In genomic region chr5:179595916-179596315, GRCh38 we compare ENCODE assay signal across 13 cellular contexts. TPM values are rescaled to one million over a fixed set of nuclear protein-coding genes. Genes with fewer than 3 reads are reported as not detected.
DNase-seq lines count a peak whose midpoint lies in the region; ATAC-seq and TF ChIP-seq lines count a peak whose summit lies in the region.
"Had no signal": no experiment of that assay in that cellular context is flagged by ENCODE, and none has a peak within 500 bp of the region (broad histone marks: within the 10 kb centered on the region; RNA-seq: fewer than 3 reads in every experiment).

No MANE protein-coding gene starts in this region.

- no peaks in the 10 kb centered on the region for H3K9me3 ChIP-seq in right lobe of liver
- H3K9me3 ChIP-seq: BE2C had no signal

- H3K27ac ChIP-seq in right lobe of liver = no peak overlapping the region
- H3K27ac ChIP-seq: GM23248 had no signal

- intact Hi-C loops in right lobe of liver (cut with DNase I) = no loop called here

- H3K36me3 ChIP-seq in right lobe of liver = peaks cover 0 to 73% (median 37%) of the 10 kb centered on the region in 4 donors

- 71% methylated on average over 6 of the region's 6 CpGs for WGBS in right lobe of liver (ENCODE audit: insufficient coverage, low coverage, low lambda C conversion rate, missing lambda C conversion rate)

- no peak for TF ChIP-seq CTCF in right lobe of liver (IDR thresholded peaks at IDR 0.05)

- no peaks in the 10 kb centered on the region for H3K27me3 ChIP-seq in right lobe of liver
- H3K27me3 ChIP-seq: BE2C had no signal

- peak; percentile 79 for DNase-seq in HCEC 1CT
- DNase-seq in amniotic epithelial cell (ENCODE audit: low read depth) = peak; percentile 64
- peak; percentile 65 for DNase-seq in fibroblast of gingiva (ENCODE audit: low read depth)
- DNase-seq in non-pigmented ciliary epithelial cell (ENCODE audit: low read depth) = peak; percentile 45
- DNase-seq in NOMO-1 treated with dmso at 0.1 percent for 144 hours (lab: John Stamatoyannopoulos, UW; ENCODE audit: unreplicated experiment) = no peak
- DNase-seq in right lobe of liver = no peak
- DNase-seq: BE2C; Calu3; CD4-positive, alpha-beta memory T cell; GM23248; NCI-H2029; NCI-H748 treated with DMSO at 0.1 percent for 48 hours had no signal

- TF ChIP-seq POLR2A in right lobe of liver (IDR thresholded peaks at IDR 0.05) = no peak

- H3K4me3 ChIP-seq in right lobe of liver = no peak overlapping the region
- H3K4me3 ChIP-seq: GM23248 had no signal

- H3K4me1 ChIP-seq in right lobe of liver = no peaks in the 10 kb centered on the region
- H3K4me1 ChIP-seq: BE2C had no signal

- ATAC-seq in GM19455 (IDR thresholded peaks at IDR 0.05; ENCODE audit: unreplicated experiment) (no peak), right lobe of liver (no peak)

RNA-seq across cellular contexts. Expression of gene HNRNPH1, which starts 27.6 kb away (rescaled TPM):
- total RNA-seq in right lobe of liver = 100 to 1,000 TPM; 140 to 305 (median 219) TPM

RNA-seq across cellular contexts. Expression of gene RUFY1, which starts 45.6 kb away (rescaled TPM):
- total RNA-seq in right lobe of liver = 10 to 100 TPM; 17.6 to 24.2 (median 19.5) TPM

Comparison
In these comparisons a context has a peak if more than half of its experiments do, and no peak if none do; other contexts are left out.
1. DNase-seq: peak in HCEC 1CT (single experiment), amniotic epithelial cell (single experiment), fibroblast of gingiva (single experiment) and non-pigmented ciliary epithelial cell (single experiment); none in NOMO-1 treated with dmso at 0.1 percent for 144 hours (single experiment) and right lobe of liver (0 of 3).